In the genomic region with DNA sequence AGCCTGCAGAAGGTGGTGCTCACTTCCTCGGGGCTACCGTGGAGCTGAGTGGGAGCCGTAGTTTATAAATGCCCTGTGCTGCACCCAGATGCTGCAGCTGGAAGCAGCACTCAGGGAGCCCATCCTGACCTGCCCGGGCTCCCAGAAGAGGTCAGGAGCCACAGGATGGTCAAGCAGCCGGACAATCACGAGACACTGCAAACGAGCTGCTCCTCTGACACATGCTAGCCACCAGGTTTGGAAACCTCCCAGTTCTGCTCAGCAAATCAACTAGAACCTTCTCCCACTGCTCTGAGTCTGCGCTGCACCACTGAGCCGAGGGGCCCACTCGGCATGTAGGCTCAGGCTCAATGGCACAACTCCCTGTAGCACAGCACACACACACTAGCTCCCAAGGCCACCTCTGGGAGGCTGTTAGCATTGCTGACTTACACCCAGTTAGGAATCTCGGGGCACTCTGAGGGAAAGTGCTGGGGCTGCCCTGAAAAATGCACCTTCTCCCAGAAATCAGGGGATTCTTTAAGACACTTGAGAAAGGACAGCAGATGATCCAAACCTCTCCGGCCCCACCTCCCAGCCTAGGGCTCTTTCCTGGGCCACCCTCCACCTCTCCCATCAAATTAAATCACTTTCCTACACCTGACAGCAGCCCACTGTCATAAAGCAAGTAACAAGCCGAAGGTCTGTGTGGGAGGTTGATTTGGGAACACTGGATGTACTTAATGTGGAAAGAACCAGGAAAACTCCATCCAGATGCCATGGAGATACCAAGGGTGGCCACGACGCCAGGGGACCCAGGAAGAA, we compare ENCODE assay signal across 18 cellular contexts. TPM values are rescaled to one million over a fixed set of nuclear protein-coding genes. Genes with fewer than 3 reads are reported as not detected.
A peak's percentile ranks its signal among the peaks of the same experiment; 100 is the strongest.
DNase-seq lines count a peak whose midpoint lies in the region; ATAC-seq, FAIRE-seq and TF ChIP-seq lines count a peak whose summit lies in the region.
"Had no signal": no experiment of that assay in that cellular context is flagged by ENCODE, and none has a peak within 500 bp of the region (broad histone marks: within the 10 kb centered on the region; RNA-seq: fewer than 3 reads in every experiment).

No MANE protein-coding gene starts in this region.

- H3K27me3 Mint-ChIP-seq in MCF 10A (ENCODE audit: insufficient read depth, unreplicated experiment) = no peaks in the 10 kb centered on the region
- H3K27me3 Mint-ChIP-seq in activated T-helper 17 cell treated with anti-CD3 and anti-CD28 coated beads, Interleukin-2, amount 50 U/mL, for 72 hours = no peaks in the 10 kb centered on the region
- H3K27me3 Mint-ChIP-seq: activated naive CD8-positive, alpha-beta T cell treated with anti-CD3 and anti-CD28 coated beads, Interleukin-2, amount 50 U/mL, for 24 hours; stimulated activated naive CD8-positive, alpha-beta T cell treated with anti-CD3 and anti-CD28 coated beads, Interleukin-15, Interleukin-2, amounts not matched to agents 100 ng/mL and 50 ng/mL, for 24 hours had no signal

- intact Hi-C loops in MCF 10A (cut with micrococcal nuclease) = no loop called here
- intact Hi-C loops in breast epithelium (cut with DNase I; ENCODE audit: low total_unique reads) = no loop called here
- intact Hi-C loops in kidney (cut with DNase I) = no loop called here

- POLR2A ChIA-PET in MCF 10A (lab: Yijun Ruan, JAX) = no interaction called here

- H3K27ac Mint-ChIP-seq in MCF 10A (ENCODE audit: low read depth, unreplicated experiment) = peak overlapping the region; percentile 12
- peak overlapping the region; percentile 56 for H3K27ac Mint-ChIP-seq in activated T-helper 17 cell treated with anti-CD3 and anti-CD28 coated beads, Interleukin-2, amount 50 U/mL, for 72 hours
- H3K27ac Mint-ChIP-seq: activated naive CD8-positive, alpha-beta T cell treated with anti-CD3 and anti-CD28 coated beads, Interleukin-2, amount 50 U/mL, for 24 hours had no signal

- ATAC-seq in activated T-helper 17 cell treated with anti-CD3 and anti-CD28 coated beads, Interleukin-2, amount 50 U/mL, for 72 hours (replicated peaks) = no peak
- ATAC-seq in GM21737 (IDR thresholded peaks at IDR 0.05; ENCODE audit: unreplicated experiment) = no peak
- ATAC-seq: activated naive CD8-positive, alpha-beta T cell treated with anti-CD3 and anti-CD28 coated beads, Interleukin-2, amount 50 U/mL, for 24 hours; foreskin keratinocyte; HCT116 had no signal

- CTCF ChIA-PET in MCF 10A (lab: Yijun Ruan, JAX) = no interaction called here

- peaks cover 56% of the 10 kb centered on the region for H3K36me3 Mint-ChIP-seq in MCF 10A (ENCODE audit: insufficient read depth, unreplicated experiment)
- peaks cover 59% of the 10 kb centered on the region for H3K36me3 Mint-ChIP-seq in activated T-helper 17 cell treated with anti-CD3 and anti-CD28 coated beads, Interleukin-2, amount 50 U/mL, for 72 hours (ENCODE audit: low read depth)

- peak overlapping the region in 1 of 2 donors; percentile 85 for H3K27ac ChIP-seq in breast epithelium
- H3K27ac ChIP-seq in kidney (ENCODE audit: low read depth in 2 of 2, low read length in 2 of 2) = no peak overlapping the region
- H3K27ac ChIP-seq: foreskin keratinocyte had no signal

- no TSS peak for BruUV-seq in MCF 10A (replicated peaks; lab: Mats Ljungman, UMichigan)

- no peaks in the 10 kb centered on the region for H3K27me3 ChIP-seq in breast epithelium
- H3K27me3 ChIP-seq: foreskin keratinocyte had no signal

- TF ChIP-seq CTCF in MCF 10A (IDR thresholded peaks at IDR 0.05; ENCODE audit: unreplicated experiment) (no peak), breast epithelium (IDR thresholded peaks at IDR 0.05) (no peak), kidney (IDR thresholded peaks at IDR 0.05; ENCODE audit: borderline replicate concordance, extremely low read depth, insufficient read depth) (no peak)

- no peaks in the 10 kb centered on the region for H3K4me1 ChIP-seq in breast epithelium
- H3K4me1 ChIP-seq in kidney (ENCODE audit: control insufficient read depth in 1 of 2, insufficient read depth in 1 of 2, low read depth in 1 of 2, low read length in 2 of 2) = peaks cover 0 to 6% of the 10 kb centered on the region in 2 donors
- H3K4me1 ChIP-seq: foreskin keratinocyte had no signal

- H3K9me3 Mint-ChIP-seq in MCF 10A (ENCODE audit: unreplicated experiment) = no peaks in the 10 kb centered on the region
- H3K9me3 Mint-ChIP-seq in activated T-helper 17 cell treated with anti-CD3 and anti-CD28 coated beads, Interleukin-2, amount 50 U/mL, for 72 hours = no peaks in the 10 kb centered on the region
- H3K9me3 Mint-ChIP-seq: activated naive CD8-positive, alpha-beta T cell treated with anti-CD3 and anti-CD28 coated beads, Interleukin-2, amount 50 U/mL, for 24 hours; stimulated activated naive CD8-positive, alpha-beta T cell treated with anti-CD3 and anti-CD28 coated beads, Interleukin-15, Interleukin-2, amounts not matched to agents 100 ng/mL and 50 ng/mL, for 24 hours had no signal

- H3K4me3 ChIP-seq in breast epithelium = no peak overlapping the region
- no peak overlapping the region for H3K4me3 ChIP-seq in kidney (ENCODE audit: low read length in 2 of 2)

- H3K4me1 Mint-ChIP-seq in MCF 10A (ENCODE audit: insufficient read depth, unreplicated experiment) = peaks cover 11% of the 10 kb centered on the region
- H3K4me1 Mint-ChIP-seq in activated T-helper 17 cell treated with anti-CD3 and anti-CD28 coated beads, Interleukin-2, amount 50 U/mL, for 72 hours = peaks cover 23% of the 10 kb centered on the region

- no peak overlapping the region for H3K4me3 Mint-ChIP-seq in MCF 10A (ENCODE audit: unreplicated experiment)
- H3K4me3 Mint-ChIP-seq in activated T-helper 17 cell treated with anti-CD3 and anti-CD28 coated beads, Interleukin-2, amount 50 U/mL, for 72 hours = no peak overlapping the region
- H3K4me3 Mint-ChIP-seq: activated naive CD8-positive, alpha-beta T cell treated with anti-CD3 and anti-CD28 coated beads, Interleukin-2, amount 50 U/mL, for 24 hours; stimulated activated naive CD8-positive, alpha-beta T cell treated with anti-CD3 and anti-CD28 coated beads, Interleukin-15, Interleukin-2, amounts not matched to agents 100 ng/mL and 50 ng/mL, for 24 hours had no signal

- FAIRE-seq in kidney (lab: Jason Lieb, UNC) (no peak), GM12892 (lab: Jason Lieb, UNC) (no peak)
- FAIRE-seq: endothelial cell of umbilical vein, G401.6, urothelium cell line had no signal

- no peak overlapping the region for H3K9ac ChIP-seq in kidney (ENCODE audit: low read length in 2 of 2)

- H3K36me3 ChIP-seq in breast epithelium (peaks cover 6% of the 10 kb centered on the region), kidney (ENCODE audit: control insufficient read depth in 1 of 2, insufficient read depth in 2 of 2, low read length in 2 of 2) (peaks cover 12 to 31% of the 10 kb centered on the region in 2 donors)

- no peak for DNase-seq in MCF 10A (ENCODE audit: unreplicated experiment)
- no peak for DNase-seq in breast epithelium (ENCODE audit: low spot score in 2 of 2)
- peak; percentile 53 for DNase-seq in kidney
- no peak for DNase-seq in GM12892 (ENCODE audit: insufficient read length)
- DNase-seq in NCI-H510A (lab: John Stamatoyannopoulos, UW) = no peak
- DNase-seq in medulla oblongata (ENCODE audit: extremely low spot score) = no peak
- DNase-seq: activated CD4-positive, alpha-beta T cell treated with anti-CD3 and anti-CD28 coated beads for 1 hour; activated naive CD8-positive, alpha-beta T cell treated with anti-CD3 and anti-CD28 coated beads, Interleukin-2, amount 50 U/mL, for 24 hours; foreskin keratinocyte; NCI-H2029; NCI-H510A treated with DMSO at 0.1 percent for 48 hours had no signal

- H3K9me3 ChIP-seq in breast epithelium (no peaks in the 10 kb centered on the region), kidney (ENCODE audit: control insufficient read depth in 1 of 2, low read length in 2 of 2) (no peaks in the 10 kb centered on the region)

- TF ChIP-seq POLR2A in breast epithelium (IDR thresholded peaks at IDR 0.05) (no peak), GM12892 (IDR thresholded peaks at IDR 0.05; ENCODE audit: low read depth, low read length) (no peak)

RNA-seq across cellular contexts. Expression of gene PSMB7, which starts 59.1 kb away (rescaled TPM):
- total RNA-seq in MCF 10A (2022) (264 and 352 TPM in 2 replicates), breast epithelium (100 to 1,000 TPM; 157 to 206 (median 162) TPM), kidney (105 TPM)
- 100 to 1,000 TPM; 105 to 175 TPM for total RNA-seq in activated T-helper 17 cell treated with anti-CD3 and anti-CD28 coated beads, Interleukin-2, amount 50 U/mL, for 72 hours
- 250 TPM for polyA plus RNA-seq in kidney (ENCODE audit: insufficient read depth, low read depth, low replicate concordance)
- 232 TPM for polyA plus RNA-seq in GM12892 (2012; ENCODE audit: missing spikeins)
